In genomic region chr16:29806641-29807425, GRCh38 we compare ENCODE assay signal across 8 cellular contexts. TPM values are rescaled to one million over a fixed set of nuclear protein-coding genes. Genes with fewer than 3 reads are reported as not detected.
DNase-seq lines count a peak whose midpoint lies in the region; ATAC-seq and TF ChIP-seq lines count a peak whose summit lies in the region.

No MANE protein-coding gene starts in this region.

- H3K36me3 ChIP-seq in thyroid gland = peaks cover 11 to 15% of the 10 kb centered on the region in 2 donors

- no peaks in the 10 kb centered on the region for H3K9me3 Mint-ChIP-seq in dendritic cell treated with granulocyte-macrophage colony-stimulating factor and Interleukin-4, amounts not matched to agents 40 ng/mL and 50 ng/mL, for 4 days

- peaks cover 66% of the 10 kb centered on the region for H3K36me3 Mint-ChIP-seq in dendritic cell treated with granulocyte-macrophage colony-stimulating factor and Interleukin-4, amounts not matched to agents 40 ng/mL and 50 ng/mL, for 4 days (ENCODE audit: low read depth)

- H3K4me1 ChIP-seq in thyroid gland = peaks cover 36 to 51% of the 10 kb centered on the region in 2 donors

- 2% methylated on average over 8 of the region's 99 CpGs; no CpG with 5 or more reads in 1 of the 2 donors for WGBS in thyroid gland, 2 donors

- DNase-seq in NCI-H2227 (lab: John Stamatoyannopoulos, UW; ENCODE audit: unreplicated experiment) (peak; percentile 76), NCI-H2227 treated with DMSO at 0.1 percent for 48 hours (lab: John Stamatoyannopoulos, UW) (no peak), NCI-H1092 treated with DMSO at 0.1 percent for 48 hours (lab: John Stamatoyannopoulos, UW) (peak; percentile 78), UCSD-AML1 (lab: John Stamatoyannopoulos, UW; ENCODE audit: unreplicated experiment) (peak; percentile 44), midbrain (lab: John Stamatoyannopoulos, UW) (peak; percentile 25), thyroid gland (peak; percentile 61 to 72)

- peak overlapping the region; percentile 87 for H3K4me3 Mint-ChIP-seq in dendritic cell treated with granulocyte-macrophage colony-stimulating factor and Interleukin-4, amounts not matched to agents 40 ng/mL and 50 ng/mL, for 4 days

- no peaks in the 10 kb centered on the region for H3K9me3 ChIP-seq in thyroid gland

- TF ChIP-seq CTCF in thyroid gland (IDR thresholded peaks at IDR 0.05) = no peak

- no peak for ATAC-seq in HG03175 (IDR thresholded peaks at IDR 0.05; ENCODE audit: unreplicated experiment)

- no peaks in the 10 kb centered on the region for H3K27me3 ChIP-seq in thyroid gland

- H3K27me3 Mint-ChIP-seq in dendritic cell treated with granulocyte-macrophage colony-stimulating factor and Interleukin-4, amounts not matched to agents 40 ng/mL and 50 ng/mL, for 4 days = peaks cover 5% of the 10 kb centered on the region

- H3K4me3 ChIP-seq in thyroid gland (replicated peaks in 1 of 3) = peak overlapping the region in 1 of 3 donors; percentile 52

- H3K27ac Mint-ChIP-seq in dendritic cell treated with granulocyte-macrophage colony-stimulating factor and Interleukin-4, amounts not matched to agents 40 ng/mL and 50 ng/mL, for 4 days = peak overlapping the region; percentile 95

- TF ChIP-seq POLR2A in thyroid gland (IDR thresholded peaks at IDR 0.05) = peak in 1 of 2 donors; percentile 17

- H3K27ac ChIP-seq in thyroid gland = peak overlapping the region; percentile 86 to 96 (median 87)

- H3K4me1 Mint-ChIP-seq in dendritic cell treated with granulocyte-macrophage colony-stimulating factor and Interleukin-4, amounts not matched to agents 40 ng/mL and 50 ng/mL, for 4 days (ENCODE audit: low read depth) = peaks cover 63% of the 10 kb centered on the region

- intact Hi-C loops in dendritic cell treated with granulocyte-macrophage colony-stimulating factor and Interleukin-4, amounts not matched to agents 40 ng/mL and 50 ng/mL, for 4 days (cut with micrococcal nuclease) = loop anchor here (5.0 kb wide), 1 partner anchor 190 kb away; the partner anchor contains the start of genes HIRIP3 and INO80E
- intact Hi-C loops in thyroid gland (cut with DNase I) = no loop called here

RNA-seq across cellular contexts. Expression of gene MAZ, which starts 0.5 kb away (rescaled TPM):
- total RNA-seq in thyroid gland = 100 to 1,000 TPM in 2 of 4 donors, 10 to 100 TPM in 2; 80.4 to 132 (median 107) TPM

RNA-seq across cellular contexts. Expression of gene PRRT2, which starts 5.2 kb away (rescaled TPM):
- 1 to 10 TPM in 3 of 4 donors, under 1 TPM in 1; 0.89 to 4.0 (median 2.4) TPM for total RNA-seq in thyroid gland

RNA-seq across cellular contexts. Expression of gene PAGR1, which starts 9.1 kb away (rescaled TPM):
- 10 to 100 TPM; 38.2 to 75.0 (median 55.2) TPM for total RNA-seq in thyroid gland

RNA-seq across cellular contexts. Expression of gene MVP, which starts 13.4 kb away (rescaled TPM):
- total RNA-seq in thyroid gland = 100 to 1,000 TPM in 1 of 4 donors, 10 to 100 TPM in 3; 70.1 to 127 (median 90.6) TPM

RNA-seq across cellular contexts. Expression of gene KIF22, which starts 16.3 kb away (rescaled TPM):
- total RNA-seq in thyroid gland = 10 to 100 TPM; 38.4 to 68.6 (median 57.2) TPM
